ENCODE assay signal across 8 cellular contexts in the genomic region with DNA sequence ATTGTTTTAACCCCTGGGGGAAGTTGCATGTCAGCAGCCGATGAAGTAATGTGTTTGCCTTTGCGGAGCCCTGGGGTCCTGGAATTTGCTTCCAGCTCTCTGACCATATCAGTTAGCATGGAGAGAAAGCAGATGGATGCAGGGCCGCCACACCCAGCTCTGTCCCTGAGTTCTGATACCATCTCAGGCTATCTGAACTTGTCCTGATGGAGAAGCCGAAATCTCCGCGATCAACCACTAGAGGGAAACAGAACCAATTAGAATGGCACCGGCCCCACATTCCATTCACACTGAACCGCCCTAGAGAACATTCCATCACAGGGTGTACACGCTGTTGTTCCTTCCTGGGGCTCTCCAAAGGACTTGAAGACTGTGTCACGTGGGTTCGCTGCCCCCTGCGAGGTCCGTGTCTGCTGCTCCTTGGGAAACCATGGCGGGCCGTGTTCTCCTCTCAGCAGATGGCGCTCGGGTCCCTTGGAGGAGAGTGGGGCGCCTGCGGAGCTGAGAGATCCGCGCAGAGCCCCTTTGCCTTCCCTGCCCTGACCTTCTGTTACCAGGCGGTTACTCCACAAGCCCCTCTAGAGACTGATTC.
DNase-seq lines count a peak whose midpoint lies in the region; ATAC-seq, FAIRE-seq and TF ChIP-seq lines count a peak whose summit lies in the region.

No MANE protein-coding gene starts in this region.

- no peak for TF ChIP-seq POLR2A in GM12878 (IDR thresholded peaks at IDR 0.05; ENCODE audit: low read depth, low read length)

- SMC1A ChIA-PET in GM12878 (lab: Charles Lee; ENCODE audit: uncharacterized antibody, unreplicated experiment) = interaction anchor here (2.9 kb wide), 1 partner anchor 17 kb away, joined by 10 read pairs; no protein-coding TSS in a partner anchor

- intact Hi-C loops in GM12878 (cut with micrococcal nuclease; ENCODE audit: unreplicated experiment) = no loop called here

- H2AFZ ChIP-seq in DND-41 (ENCODE audit: low read depth, low read length) (no peak overlapping the region), GM12878 (ENCODE audit: control insufficient read depth, low read depth, low read length) (peak overlapping the region; percentile 71)

- H3K79me2 ChIP-seq in DND-41 (ENCODE audit: insufficient read depth, low read length) (no peaks in the 10 kb centered on the region), GM12878 (ENCODE audit: control insufficient read depth, insufficient read depth, low read length) (no peaks in the 10 kb centered on the region)

- no peak for TF ChIP-seq EP300 in GM12878 (IDR thresholded peaks at IDR 0.05; ENCODE audit: borderline replicate concordance in 1 of 2, control insufficient read depth in 1 of 2, low read depth in 2 of 2, low read length in 2 of 2)

- DNase-seq in DND-41 (peak; percentile 40), SJCRH30 (peak; percentile 51 to 65), GM12878 (ENCODE audit: low read depth, low spot score) (no peak), hippocampal formation (lab: John Stamatoyannopoulos, UW) (peak; percentile 39 to 46), putamen (ENCODE audit: low spot score) (peak; percentile 58)

- no peaks in the 10 kb centered on the region for H3K36me3 ChIP-seq in DND-41 (ENCODE audit: insufficient read depth, low read length)
- no peaks in the 10 kb centered on the region for H3K36me3 ChIP-seq in SJCRH30
- no peaks in the 10 kb centered on the region for H3K36me3 ChIP-seq in GM12878 (ENCODE audit: control insufficient read depth in 2 of 2, insufficient read depth in 2 of 2, low read length in 1 of 2)

- H3K27ac ChIP-seq in DND-41 (ENCODE audit: low read length) (no peak overlapping the region), SJCRH30 (no peak overlapping the region), GM12878 (ENCODE audit: control insufficient read depth, insufficient read depth) (no peak overlapping the region)

- FAIRE-seq in GM12878 (lab: Jason Lieb, UNC) = peak; percentile 73

- H3K4me2 ChIP-seq in DND-41 (ENCODE audit: insufficient read depth, low read length) (no peak overlapping the region), GM12878 (ENCODE audit: control insufficient read depth, insufficient read depth) (peak overlapping the region; percentile 72)

- TF ChIP-seq RAD21 in GM12878 (IDR thresholded peaks at IDR 0.05; ENCODE audit: insufficient read depth, low read depth, low read length) = peak; percentile 45

- CTCF ChIA-PET in GM12878 (lab: Yijun Ruan, JAX) = interaction anchor here (6.3 kb wide), 1 partner anchor 289 kb away, joined by 50 read pairs; no protein-coding TSS in a partner anchor

- BruUV-seq in GM12878 (replicated peaks; lab: Mats Ljungman, UMichigan) = no TSS peak

- in situ Hi-C loops in GM12878 (cut with MboI) = no loop called here

- RAD21 ChIA-PET in GM12878 (lab: Charles Lee; ENCODE audit: unreplicated experiment) = interaction anchor here (1.6 kb wide), 1 partner anchor 19 kb away, joined by 3 read pairs; no protein-coding TSS in a partner anchor

- no peaks in the 10 kb centered on the region for H3K9me3 ChIP-seq in DND-41 (ENCODE audit: insufficient read depth, low read length, severe bottlenecking)
- no peaks in the 10 kb centered on the region for H3K9me3 ChIP-seq in SJCRH30 (replicated peaks)
- no peaks in the 10 kb centered on the region for H3K9me3 ChIP-seq in GM12878 (replicated peaks; ENCODE audit: control insufficient read depth, insufficient read depth, low read length)

- ATAC-seq in DND-41 (ENCODE audit: insufficient read depth, low read depth) (peak; percentile 52), HG03354 (IDR thresholded peaks at IDR 0.05; ENCODE audit: poor library complexity, severe bottlenecking, unreplicated experiment) (peak; percentile 64), GM12878 (peak; percentile 73), HG02938 (IDR thresholded peaks at IDR 0.05; ENCODE audit: unreplicated experiment) (no peak), GM21526 (IDR thresholded peaks at IDR 0.05; ENCODE audit: low FRiP score, unreplicated experiment) (no peak)

- H4K20me1 ChIP-seq in DND-41 (ENCODE audit: insufficient read depth, low read length) = no peaks in the 10 kb centered on the region
- no peaks in the 10 kb centered on the region for H4K20me1 ChIP-seq in GM12878 (ENCODE audit: control insufficient read depth, insufficient read depth)

- TF ChIP-seq CTCF in DND-41 (IDR thresholded peaks at IDR 0.05; ENCODE audit: borderline replicate concordance, extremely low read depth, low read length, poor library complexity, severe bottlenecking) = peak; percentile 64
- peak; percentile 33 to 65 (median 45) for TF ChIP-seq CTCF in GM12878 (IDR thresholded peaks at IDR 0.05 in 2 of 3, conservative IDR thresholded peaks at IDR 0.05 in 1 of 3; ENCODE audit: control insufficient read depth in 2 of 3, extremely low read depth in 1 of 3, insufficient read depth in 1 of 3, low read depth in 3 of 3, low read length in 3 of 3)

- POLR2A ChIA-PET in GM12878 (lab: Charles Lee) = no interaction called here

- WGBS in GM12878 (ENCODE audit: insufficient coverage, insufficient replicate concordance, low lambda C conversion rate, missing lambda C conversion rate) = 37% methylated on average over 22 of the region's 22 CpGs

- H3K4me1 ChIP-seq in DND-41 (ENCODE audit: insufficient read depth, low read length) (no peaks in the 10 kb centered on the region), SJCRH30 (0 out of 2 replicates have a peak, but pooled peaks cover 2% of the 10 kb centered on the region), GM12878 (ENCODE audit: control insufficient read depth, insufficient read depth, low read length) (no peaks in the 10 kb centered on the region)

- H3K4me3 ChIP-seq in DND-41 (ENCODE audit: low read depth in 1 of 2, low read length in 2 of 2) (no peak overlapping the region), SJCRH30 (no peak overlapping the region), GM12878 (no peak overlapping the region)

- H3K9ac ChIP-seq in DND-41 (ENCODE audit: low read depth, low read length) = no peak overlapping the region
- H3K9ac ChIP-seq in GM12878 (ENCODE audit: control insufficient read depth, insufficient read depth, low read length) = no peak overlapping the region

- H3K27me3 ChIP-seq in DND-41 (ENCODE audit: insufficient read depth, low read length, poor library complexity) = no peaks in the 10 kb centered on the region
- no peaks in the 10 kb centered on the region for H3K27me3 ChIP-seq in SJCRH30
- no peaks in the 10 kb centered on the region; a peak in 1 of 4 replicates for H3K27me3 ChIP-seq in GM12878 (replicated peaks in 1 of 2; ENCODE audit: control insufficient read depth in 2 of 2, insufficient read depth in 2 of 2, low read length in 1 of 2)

TF ChIP-seq in GM12878, 131 proteins besides CTCF, POLR2A, EP300 and RAD21 (continues in another document):
- TF ChIP-seq YY1 (IDR thresholded peaks at IDR 0.05; ENCODE audit: low read depth, low read length) (0 out of 2 replicates have a peak, but pooled peaks have one; percentile 44), FOXM1 (IDR thresholded peaks at IDR 0.05; ENCODE audit: low read depth, low read length) (0 out of 2 replicates have a peak, but pooled peaks have one; percentile 33)
- TF ChIP-seq, protein P1, sequence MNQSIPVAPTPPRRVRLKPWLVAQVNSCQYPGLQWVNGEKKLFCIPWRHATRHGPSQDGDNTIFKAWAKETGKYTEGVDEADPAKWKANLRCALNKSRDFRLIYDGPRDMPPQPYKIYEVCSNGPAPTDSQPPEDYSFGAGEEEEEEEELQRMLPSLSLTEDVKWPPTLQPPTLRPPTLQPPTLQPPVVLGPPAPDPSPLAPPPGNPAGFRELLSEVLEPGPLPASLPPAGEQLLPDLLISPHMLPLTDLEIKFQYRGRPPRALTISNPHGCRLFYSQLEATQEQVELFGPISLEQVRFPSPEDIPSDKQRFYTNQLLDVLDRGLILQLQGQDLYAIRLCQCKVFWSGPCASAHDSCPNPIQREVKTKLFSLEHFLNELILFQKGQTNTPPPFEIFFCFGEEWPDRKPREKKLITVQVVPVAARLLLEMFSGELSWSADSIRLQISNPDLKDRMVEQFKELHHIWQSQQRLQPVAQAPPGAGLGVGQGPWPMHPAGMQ (IDR thresholded peaks at IDR 0.05; ENCODE audit: borderline replicate concordance) = no peak
- TF ChIP-seq, protein P2, sequence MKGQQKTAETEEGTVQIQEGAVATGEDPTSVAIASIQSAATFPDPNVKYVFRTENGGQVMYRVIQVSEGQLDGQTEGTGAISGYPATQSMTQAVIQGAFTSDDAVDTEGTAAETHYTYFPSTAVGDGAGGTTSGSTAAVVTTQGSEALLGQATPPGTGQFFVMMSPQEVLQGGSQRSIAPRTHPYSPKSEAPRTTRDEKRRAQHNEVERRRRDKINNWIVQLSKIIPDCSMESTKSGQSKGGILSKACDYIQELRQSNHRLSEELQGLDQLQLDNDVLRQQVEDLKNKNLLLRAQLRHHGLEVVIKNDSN (IDR thresholded peaks at IDR 0.05; ENCODE audit: borderline replicate concordance, extremely low read length, insufficient read depth, low read depth, low read length) = peak; percentile 51
- TF ChIP-seq, protein P3, sequence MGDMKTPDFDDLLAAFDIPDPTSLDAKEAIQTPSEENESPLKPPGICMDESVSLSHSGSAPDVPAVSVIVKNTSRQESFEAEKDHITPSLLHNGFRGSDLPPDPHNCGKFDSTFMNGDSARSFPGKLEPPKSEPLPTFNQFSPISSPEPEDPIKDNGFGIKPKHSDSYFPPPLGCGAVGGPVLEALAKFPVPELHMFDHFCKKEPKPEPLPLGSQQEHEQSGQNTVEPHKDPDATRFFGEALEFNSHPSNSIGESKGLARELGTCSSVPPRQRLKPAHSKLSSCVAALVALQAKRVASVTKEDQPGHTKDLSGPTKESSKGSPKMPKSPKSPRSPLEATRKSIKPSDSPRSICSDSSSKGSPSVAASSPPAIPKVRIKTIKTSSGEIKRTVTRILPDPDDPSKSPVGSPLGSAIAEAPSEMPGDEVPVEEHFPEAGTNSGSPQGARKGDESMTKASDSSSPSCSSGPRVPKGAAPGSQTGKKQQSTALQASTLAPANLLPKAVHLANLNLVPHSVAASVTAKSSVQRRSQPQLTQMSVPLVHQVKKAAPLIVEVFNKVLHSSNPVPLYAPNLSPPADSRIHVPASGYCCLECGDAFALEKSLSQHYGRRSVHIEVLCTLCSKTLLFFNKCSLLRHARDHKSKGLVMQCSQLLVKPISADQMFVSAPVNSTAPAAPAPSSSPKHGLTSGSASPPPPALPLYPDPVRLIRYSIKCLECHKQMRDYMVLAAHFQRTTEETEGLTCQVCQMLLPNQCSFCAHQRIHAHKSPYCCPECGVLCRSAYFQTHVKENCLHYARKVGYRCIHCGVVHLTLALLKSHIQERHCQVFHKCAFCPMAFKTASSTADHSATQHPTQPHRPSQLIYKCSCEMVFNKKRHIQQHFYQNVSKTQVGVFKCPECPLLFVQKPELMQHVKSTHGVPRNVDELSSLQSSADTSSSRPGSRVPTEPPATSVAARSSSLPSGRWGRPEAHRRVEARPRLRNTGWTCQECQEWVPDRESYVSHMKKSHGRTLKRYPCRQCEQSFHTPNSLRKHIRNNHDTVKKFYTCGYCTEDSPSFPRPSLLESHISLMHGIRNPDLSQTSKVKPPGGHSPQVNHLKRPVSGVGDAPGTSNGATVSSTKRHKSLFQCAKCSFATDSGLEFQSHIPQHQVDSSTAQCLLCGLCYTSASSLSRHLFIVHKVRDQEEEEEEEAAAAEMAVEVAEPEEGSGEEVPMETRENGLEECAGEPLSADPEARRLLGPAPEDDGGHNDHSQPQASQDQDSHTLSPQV (IDR thresholded peaks at IDR 0.05) = no peak

Comparison
In these comparisons a context has a peak if more than half of its experiments do, and no peak if none do; other contexts are left out.
1. ATAC-seq: peak in DND-41 (single experiment), HG03354 (single experiment) and GM12878 (single experiment); none in HG02938 (single experiment) and GM21526 (single experiment).